9 cellular contexts compared by ENCODE assay signal in genomic region chr15:69758291-69758771, GRCh38.
DNase-seq lines count a peak whose midpoint lies in the region; ATAC-seq and TF ChIP-seq lines count a peak whose summit lies in the region.
"Had no signal": no experiment of that assay in that cellular context is flagged by ENCODE, and none has a peak within 500 bp of the region (broad histone marks: within the 10 kb centered on the region; RNA-seq: fewer than 3 reads in every experiment).

No MANE protein-coding gene starts in this region.

- H3K4me1 ChIP-seq in OCI-LY1 (ENCODE audit: insufficient read depth, low read length, severe bottlenecking): peaks cover 68% of the 10 kb centered on the region
- H3K4me1 ChIP-seq in smooth muscle cell (ENCODE audit: low read depth): peaks cover 14% of the 10 kb centered on the region

- H3K27ac ChIP-seq in OCI-LY1 (ENCODE audit: low read depth, low read length, poor library complexity, severe bottlenecking) (peak overlapping the region; percentile 88), smooth muscle cell (ENCODE audit: low read depth) (peak overlapping the region; percentile 97)

- H3K9ac ChIP-seq in OCI-LY1 (ENCODE audit: low read length): no peak overlapping the region
- H3K9ac ChIP-seq in smooth muscle cell (ENCODE audit: low read depth): peak overlapping the region; percentile 70

- DNase-seq in T-helper 2 cell treated with Interferon-gamma antibody and Interleukin-4, amounts not matched to agents 5 μg/mL and 100 μg/mL, for 36 hours (ENCODE audit: low spot score): no peak
- DNase-seq in T-helper 2 cell: no peak
- no peak for DNase-seq in effector memory CD8-positive, alpha-beta T cell
- DNase-seq in smooth muscle cell (lab: John Stamatoyannopoulos, UW; ENCODE audit: unreplicated experiment): no peak
- no peak for DNase-seq in NCI-H146 (lab: John Stamatoyannopoulos, UW)
- DNase-seq in OCI-M1 (lab: John Stamatoyannopoulos, UW): no peak
- DNase-seq: 8988T had no signal

- TF ChIP-seq CTCF in OCI-LY1 (IDR thresholded peaks at IDR 0.05; ENCODE audit: low read length) (no peak), smooth muscle cell (IDR thresholded peaks at IDR 0.05; ENCODE audit: borderline replicate concordance, insufficient read depth, poor library complexity, severe bottlenecking) (no peak)

- H3K4me1 Mint-ChIP-seq in T-helper 2 cell treated with Interferon-gamma antibody and Interleukin-4, amounts not matched to agents 5 μg/mL and 100 μg/mL, for 36 hours (ENCODE audit: low read depth): peaks cover 82% of the 10 kb centered on the region
- H3K4me1 Mint-ChIP-seq in effector memory CD8-positive, alpha-beta T cell (ENCODE audit: low read depth in 2 of 2): peaks cover 85 to 90% of the 10 kb centered on the region in 2 donors

- H3K27me3 ChIP-seq in OCI-LY1 (ENCODE audit: insufficient read depth, low read length) (no peaks in the 10 kb centered on the region), smooth muscle cell (ENCODE audit: low read depth) (no peaks in the 10 kb centered on the region)

- no peaks in the 10 kb centered on the region for H3K9me2 ChIP-seq in OCI-LY1 (ENCODE audit: low read depth, low read length)

- peaks cover 30% of the 10 kb centered on the region for H3K36me3 Mint-ChIP-seq in T-helper 2 cell treated with Interferon-gamma antibody and Interleukin-4, amounts not matched to agents 5 μg/mL and 100 μg/mL, for 36 hours (ENCODE audit: low read depth)
- peaks cover 9% of the 10 kb centered on the region for H3K36me3 Mint-ChIP-seq in effector memory CD8-positive, alpha-beta T cell (ENCODE audit: insufficient read depth)

- peaks cover 10% of the 10 kb centered on the region for H3K27me3 Mint-ChIP-seq in T-helper 2 cell treated with Interferon-gamma antibody and Interleukin-4, amounts not matched to agents 5 μg/mL and 100 μg/mL, for 36 hours (ENCODE audit: low read depth)
- H3K27me3 Mint-ChIP-seq in effector memory CD8-positive, alpha-beta T cell: no peaks in the 10 kb centered on the region

- peak overlapping the region; percentile 59 for H3K4me3 Mint-ChIP-seq in T-helper 2 cell treated with Interferon-gamma antibody and Interleukin-4, amounts not matched to agents 5 μg/mL and 100 μg/mL, for 36 hours
- H3K4me3 Mint-ChIP-seq in effector memory CD8-positive, alpha-beta T cell: peak overlapping the region; percentile 42 to 69

- H3K4me2 ChIP-seq in OCI-LY1 (ENCODE audit: low read length) (peak overlapping the region; percentile 31; the same call in 1 of the 2 replicates), smooth muscle cell (peak overlapping the region; percentile 1)

- H2AFZ ChIP-seq in OCI-LY1 (ENCODE audit: low read length): no peak overlapping the region
- no peak overlapping the region for H2AFZ ChIP-seq in smooth muscle cell (ENCODE audit: low read depth)

- no peak for ATAC-seq in effector memory CD8-positive, alpha-beta T cell (replicated peaks)
- no peak for ATAC-seq in GM21576 (IDR thresholded peaks at IDR 0.05; ENCODE audit: unreplicated experiment)

- H3K79me2 ChIP-seq in OCI-LY1 (ENCODE audit: insufficient read depth, low read length) (no peaks in the 10 kb centered on the region), smooth muscle cell (ENCODE audit: low read depth) (no peaks in the 10 kb centered on the region)

- H3K36me3 ChIP-seq in OCI-LY1 (ENCODE audit: insufficient read depth, low read length) (peaks cover 7% of the 10 kb centered on the region; the same call in 1 of the 2 replicates), smooth muscle cell (ENCODE audit: low read depth) (no peaks in the 10 kb centered on the region)

- peak overlapping the region; percentile 80 for H3K27ac Mint-ChIP-seq in T-helper 2 cell treated with Interferon-gamma antibody and Interleukin-4, amounts not matched to agents 5 μg/mL and 100 μg/mL, for 36 hours
- H3K27ac Mint-ChIP-seq in effector memory CD8-positive, alpha-beta T cell: peak overlapping the region; percentile 19 to 80

- H3K9me3 ChIP-seq in OCI-LY1 (ENCODE audit: low read length): peaks cover 6% of the 10 kb centered on the region
- no peaks in the 10 kb centered on the region for H3K9me3 ChIP-seq in smooth muscle cell (replicated peaks; ENCODE audit: low read depth)

- WGBS in smooth muscle cell (ENCODE audit: low lambda C conversion rate): 2% methylated on average over 2 of the region's 2 CpGs

- peaks cover 37% of the 10 kb centered on the region for H3K9me3 Mint-ChIP-seq in T-helper 2 cell treated with Interferon-gamma antibody and Interleukin-4, amounts not matched to agents 5 μg/mL and 100 μg/mL, for 36 hours
- H3K9me3 Mint-ChIP-seq in effector memory CD8-positive, alpha-beta T cell: peaks cover 2 to 3% of the 10 kb centered on the region in 2 donors

- H3K4me3 ChIP-seq in OCI-LY1 (ENCODE audit: low read depth, low read length, poor library complexity, severe bottlenecking) (no peak overlapping the region), smooth muscle cell (no peak overlapping the region)

- 0 out of 2 replicates have a peak, but pooled peaks cover 2% of the 10 kb centered on the region for H3F3A ChIP-seq in OCI-LY1 (ENCODE audit: insufficient read depth, low read length)
- peaks cover 42% of the 10 kb centered on the region for H3F3A ChIP-seq in smooth muscle cell (ENCODE audit: low read depth)

- H4K20me1 ChIP-seq in OCI-LY1 (ENCODE audit: insufficient read depth, low read length): no peaks in the 10 kb centered on the region
- H4K20me1 ChIP-seq in smooth muscle cell (ENCODE audit: low read depth): no peaks in the 10 kb centered on the region
